Comparison of ENCODE assay signal across 38 cellular contexts in the genomic region with DNA sequence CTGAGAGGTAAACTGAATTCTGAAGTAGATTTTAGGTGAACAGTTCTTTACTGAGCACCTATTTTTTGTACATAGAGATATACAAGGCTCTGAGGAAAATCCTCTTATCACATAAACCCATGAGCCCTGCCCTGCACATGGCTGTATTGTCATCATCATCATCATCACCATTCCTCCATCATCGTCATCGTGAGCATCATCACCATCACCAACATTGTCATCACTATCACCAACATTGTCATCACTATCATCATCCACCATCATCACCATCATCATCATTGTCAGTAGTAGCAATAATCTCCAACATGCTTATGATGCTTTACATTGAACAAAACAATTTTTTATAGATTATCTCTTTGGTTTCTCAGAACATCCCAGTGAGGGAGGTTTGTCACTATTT. TPM values are rescaled to one million over a fixed set of nuclear protein-coding genes. Genes with fewer than 3 reads are reported as not detected.
"Had no signal": no experiment of that assay in that cellular context is flagged by ENCODE, and none has a peak within 500 bp of the region (broad histone marks: within the 10 kb centered on the region; RNA-seq: fewer than 3 reads in every experiment).

No MANE protein-coding gene starts in this region.

- H3K4me1 Mint-ChIP-seq: activated B cell treated with CpG ODN at 0.5 μM for 24 hours; activated CD4-positive, alpha-beta T cell treated with anti-CD3 and anti-CD28 coated beads, Interleukin-2, amount 10 ng/mL, durations not matched to agents 24 days and 14 days; activated naive CD4-positive, alpha-beta T cell treated with anti-CD3 and anti-CD28 coated beads, Interleukin-2, amount 10 ng/mL, durations not matched to agents 7 days and 5 days; activated naive CD4-positive, alpha-beta T cell treated with anti-CD3 and anti-CD28 coated beads, Interleukin-2, amount 50 U/mL, for 24 hours; activated naive CD8-positive, alpha-beta T cell treated with anti-CD3 and anti-CD28 coated beads, Interleukin-2, amount 10 ng/mL, durations not matched to agents 7 days and 5 days; activated naive CD8-positive, alpha-beta T cell treated with anti-CD3 and anti-CD28 coated beads, Interleukin-2, amount 50 U/mL, for 24 hours; brain; central memory CD8-positive, alpha-beta T cell had no signal

- H3K27ac ChIP-seq: ascending aorta, cardiac muscle cell, VCaP had no signal

- H3K9me3 ChIP-seq: ascending aorta had no signal

- H3K4me1 ChIP-seq: ascending aorta had no signal

- H3K27me3 ChIP-seq: ascending aorta had no signal

- DNase-seq: activated B cell treated with CpG ODN at 0.5 μM for 24 hours; activated CD4-positive, alpha-beta memory T cell treated with anti-CD3 and anti-CD28 coated beads for 36 hours; activated CD4-positive, alpha-beta T cell treated with anti-CD3 and anti-CD28 coated beads for 4 hours; activated CD4-positive, alpha-beta T cell treated with anti-CD3 and anti-CD28 coated beads, Interleukin-2, amount 10 ng/mL, durations not matched to agents 24 days and 14 days; activated CD4-positive, alpha-beta T cell treated with anti-CD3 and anti-CD28 coated beads, Interleukin-2, amount 50 U/mL, for 1 hour; activated CD4-positive, alpha-beta T cell treated with anti-CD3 and anti-CD28 coated beads, Interleukin-2, amount 50 U/mL, for 4 hours; activated CD4-positive, CD25-positive, alpha-beta regulatory T cell treated with anti-CD3 and anti-CD28 coated beads, Interleukin-2, amount 50 U/mL, for 72 hours; activated CD8-positive, alpha-beta memory T cell treated with anti-CD3 and anti-CD28 coated beads, Interleukin-2, amount 50 U/mL, for 48 hours; activated CD8-positive, alpha-beta T cell treated with anti-CD3 and anti-CD28 coated beads for 36 hours; activated effector memory CD4-positive, alpha-beta T cell treated with Interleukin-2 at 50 U/mL for 16 hours; activated gamma-delta T cell; activated naive CD4-positive, alpha-beta T cell treated with anti-CD3 and anti-CD28 coated beads, Interleukin-2, amount 10 ng/mL, durations not matched to agents 7 days and 5 days; activated naive CD4-positive, alpha-beta T cell treated with Interleukin-2 at 50 U/mL for 16 hours; activated naive CD8-positive, alpha-beta T cell treated with anti-CD3 and anti-CD28 coated beads, Interleukin-2, amount 10 ng/mL, durations not matched to agents 7 days and 5 days; activated naive CD8-positive, alpha-beta T cell treated with anti-CD3 and anti-CD28 coated beads, Interleukin-2, amount 50 U/mL, for 24 hours; activated T-cell treated with anti-CD3 and anti-CD28 coated beads, Interleukin-2, amount 50 U/mL, for 24 hours; activated T-cell treated with anti-CD3 and anti-CD28 coated beads, Interleukin-2, amount 50 U/mL, for 48 hours; amygdala; anterior cingulate cortex; caudate nucleus; cerebellar nuclear complex; T-helper 1 cell; T-helper 2 cell; T-helper 9 cell had no signal

- H3K36me3 Mint-ChIP-seq: activated CD4-positive, alpha-beta memory T cell treated with anti-CD3 and anti-CD28 coated beads for 36 hours; activated naive CD4-positive, alpha-beta T cell treated with anti-CD3 and anti-CD28 coated beads, Interleukin-2, amount 10 ng/mL, durations not matched to agents 7 days and 5 days; activated naive CD4-positive, alpha-beta T cell treated with anti-CD3 and anti-CD28 coated beads, Interleukin-2, amount 50 U/mL, for 24 hours; activated naive CD8-positive, alpha-beta T cell; activated naive CD8-positive, alpha-beta T cell treated with anti-CD3 and anti-CD28 coated beads, Interleukin-2, amount 10 ng/mL, durations not matched to agents 7 days and 5 days; brain had no signal

- H3K4me3 Mint-ChIP-seq: activated B cell treated with CpG ODN at 0.5 μM for 24 hours; activated CD4-positive, alpha-beta memory T cell treated with anti-CD3 and anti-CD28 coated beads for 36 hours; activated CD4-positive, alpha-beta T cell treated with anti-CD3 and anti-CD28 coated beads, Interleukin-2, amount 10 ng/mL, durations not matched to agents 24 days and 14 days; activated CD8-positive, alpha-beta T cell treated with anti-CD3 and anti-CD28 coated beads for 36 hours; activated naive CD4-positive, alpha-beta T cell treated with anti-CD3 and anti-CD28 coated beads, Interleukin-2, amount 10 ng/mL, durations not matched to agents 7 days and 5 days; activated naive CD4-positive, alpha-beta T cell treated with anti-CD3 and anti-CD28 coated beads, Interleukin-2, amount 50 U/mL, for 24 hours; activated naive CD8-positive, alpha-beta T cell; activated naive CD8-positive, alpha-beta T cell treated with anti-CD3 and anti-CD28 coated beads, Interleukin-2, amount 10 ng/mL, durations not matched to agents 7 days and 5 days; activated naive CD8-positive, alpha-beta T cell treated with anti-CD3 and anti-CD28 coated beads, Interleukin-2, amount 50 U/mL, for 24 hours; activated T-cell treated with anti-CD3 and anti-CD28 coated beads, Interleukin-2, amount 50 U/mL, for 24 hours; brain; central memory CD8-positive, alpha-beta T cell; T-helper 1 cell treated with Interleukin-12 subunit alpha and Interleukin-12 subunit beta and Interleukin-4 antibody, amounts not matched to agents 30 μg/mL and 1 μg/mL, for 36 hours; T-helper 2 cell treated with Interferon-gamma antibody and Interleukin-4, amounts not matched to agents 5 μg/mL and 100 μg/mL, for 36 hours had no signal

- H3K27ac Mint-ChIP-seq: activated B cell treated with CpG ODN at 0.5 μM for 24 hours; activated CD4-positive, alpha-beta memory T cell treated with anti-CD3 and anti-CD28 coated beads for 36 hours; activated CD4-positive, alpha-beta T cell treated with anti-CD3 and anti-CD28 coated beads, Interleukin-2, amount 10 ng/mL, durations not matched to agents 24 days and 14 days; activated CD8-positive, alpha-beta T cell treated with anti-CD3 and anti-CD28 coated beads for 36 hours; activated naive CD4-positive, alpha-beta T cell treated with anti-CD3 and anti-CD28 coated beads, Interleukin-2, amount 10 ng/mL, durations not matched to agents 7 days and 5 days; activated naive CD4-positive, alpha-beta T cell treated with anti-CD3 and anti-CD28 coated beads, Interleukin-2, amount 50 U/mL, for 24 hours; activated naive CD8-positive, alpha-beta T cell; activated naive CD8-positive, alpha-beta T cell treated with anti-CD3 and anti-CD28 coated beads, Interleukin-2, amount 10 ng/mL, durations not matched to agents 7 days and 5 days; activated naive CD8-positive, alpha-beta T cell treated with anti-CD3 and anti-CD28 coated beads, Interleukin-2, amount 50 U/mL, for 24 hours; activated T-cell treated with anti-CD3 and anti-CD28 coated beads, Interleukin-2, amount 50 U/mL, for 24 hours; activated T-helper 2 cell treated with anti-CD3 and anti-CD28 coated beads, Interferon-gamma antibody, Interleukin-2, Interleukin-4, amounts not matched to agents 10 μg/mL and 5 μg/mL and 100 μg/mL, durations not matched to agents 14 hours and 24 hours and 36 hours; brain; T-helper 1 cell treated with Interleukin-12 subunit alpha and Interleukin-12 subunit beta and Interleukin-4 antibody, amounts not matched to agents 30 μg/mL and 1 μg/mL, for 36 hours; T-helper 2 cell treated with Interferon-gamma antibody and Interleukin-4, amounts not matched to agents 5 μg/mL and 100 μg/mL, for 36 hours had no signal

- H3K27me3 Mint-ChIP-seq: activated CD4-positive, alpha-beta memory T cell treated with anti-CD3 and anti-CD28 coated beads for 36 hours; activated CD4-positive, alpha-beta T cell treated with anti-CD3 and anti-CD28 coated beads, Interleukin-2, amount 10 ng/mL, durations not matched to agents 24 days and 14 days; activated naive CD8-positive, alpha-beta T cell treated with anti-CD3 and anti-CD28 coated beads, Interleukin-2, amount 10 ng/mL, durations not matched to agents 7 days and 5 days had no signal

- H3K9me3 Mint-ChIP-seq: activated B cell treated with CpG ODN at 0.5 μM for 24 hours; activated CD4-positive, alpha-beta memory T cell treated with anti-CD3 and anti-CD28 coated beads for 36 hours; activated CD4-positive, alpha-beta T cell treated with anti-CD3 and anti-CD28 coated beads, Interleukin-2, amount 10 ng/mL, durations not matched to agents 24 days and 14 days; activated CD8-positive, alpha-beta T cell treated with anti-CD3 and anti-CD28 coated beads for 36 hours; activated naive CD4-positive, alpha-beta T cell treated with anti-CD3 and anti-CD28 coated beads, Interleukin-2, amount 10 ng/mL, durations not matched to agents 7 days and 5 days; activated naive CD4-positive, alpha-beta T cell treated with anti-CD3 and anti-CD28 coated beads, Interleukin-2, amount 50 U/mL, for 24 hours; activated naive CD8-positive, alpha-beta T cell treated with anti-CD3 and anti-CD28 coated beads, Interleukin-2, amount 10 ng/mL, durations not matched to agents 7 days and 5 days; activated naive CD8-positive, alpha-beta T cell treated with anti-CD3 and anti-CD28 coated beads, Interleukin-2, amount 50 U/mL, for 24 hours; activated T-cell treated with anti-CD3 and anti-CD28 coated beads, Interleukin-2, amount 50 U/mL, for 24 hours; activated T-helper 2 cell treated with anti-CD3 and anti-CD28 coated beads, Interferon-gamma antibody, Interleukin-2, Interleukin-4, amounts not matched to agents 10 μg/mL and 5 μg/mL and 100 μg/mL, durations not matched to agents 14 hours and 24 hours and 36 hours; central memory CD8-positive, alpha-beta T cell; T-helper 1 cell treated with Interleukin-12 subunit alpha and Interleukin-12 subunit beta and Interleukin-4 antibody, amounts not matched to agents 30 μg/mL and 1 μg/mL, for 36 hours; T-helper 2 cell treated with Interferon-gamma antibody and Interleukin-4, amounts not matched to agents 5 μg/mL and 100 μg/mL, for 36 hours had no signal

- ATAC-seq: activated CD8-positive, alpha-beta T cell treated with anti-CD3 and anti-CD28 coated beads for 36 hours; activated naive CD8-positive, alpha-beta T cell treated with anti-CD3 and anti-CD28 coated beads, Interleukin-2, amount 50 U/mL, for 24 hours had no signal

- FAIRE-seq: bronchial epithelial cell, TTC549 had no signal

- H3K36me3 ChIP-seq: ascending aorta, cardiac muscle cell had no signal

- H3K4me3 ChIP-seq: ascending aorta, cardiac muscle cell had no signal

RNA-seq across cellular contexts. Expression of a gene that starts 20.7 kb away (rescaled TPM):
- total RNA-seq: activated B cell treated with CpG ODN at 0.5 μM for 24 hours; activated CD4-positive, alpha-beta memory T cell treated with anti-CD3 and anti-CD28 coated beads for 36 hours; activated CD4-positive, alpha-beta T cell treated with anti-CD3 and anti-CD28 coated beads, Interleukin-2, amount 10 ng/mL, durations not matched to agents 24 days and 14 days; activated CD8-positive, alpha-beta memory T cell treated with anti-CD3 and anti-CD28 coated beads for 36 hours; activated CD8-positive, alpha-beta T cell treated with anti-CD3 and anti-CD28 coated beads for 36 hours; activated naive CD8-positive, alpha-beta T cell treated with anti-CD3 and anti-CD28 coated beads, Interleukin-2, amount 10 ng/mL, durations not matched to agents 7 days and 5 days; activated T-helper 2 cell treated with anti-CD3 and anti-CD28 coated beads, Interferon-gamma antibody, Interleukin-2, Interleukin-4, amounts not matched to agents 10 μg/mL and 5 μg/mL and 100 μg/mL, durations not matched to agents 14 hours and 24 hours and 36 hours; ascending aorta; bronchial epithelial cell; cardiac muscle cell; chondrocyte had no signal
- polyA plus RNA-seq: cardiac muscle cell had no signal
